ENCODE assay signal across 5 cellular contexts in genomic region chr5:150084754-150085153, GRCh38. TPM values are rescaled to one million over a fixed set of nuclear protein-coding genes. Genes with fewer than 3 reads are reported as not detected.
"Had no signal": no experiment of that assay in that cellular context is flagged by ENCODE, and none has a peak within 500 bp of the region (broad histone marks: within the 10 kb centered on the region; RNA-seq: fewer than 3 reads in every experiment).

No MANE protein-coding gene starts in this region.

RNA-seq across cellular contexts. Expression of gene CSF1R, which starts 1.6 kb away (rescaled TPM):
- total RNA-seq: endodermal cell; foreskin keratinocyte; renal cortical epithelial cell; SK-MEL-5; T-helper 2 cell treated with Interferon-gamma antibody and Interleukin-4, amounts not matched to agents 100 ng/mL and 5 ng/mL, for 36 hours had no signal
